In genomic region chr4:11105715-11106114, GRCh38 we compare ENCODE assay signal across 18 cellular contexts.
"Had no signal": no experiment of that assay in that cellular context is flagged by ENCODE, and none has a peak within 500 bp of the region (broad histone marks: within the 10 kb centered on the region; RNA-seq: fewer than 3 reads in every experiment).

No MANE protein-coding gene starts in this region.

- H3K4me3 Mint-ChIP-seq: naive thymus-derived CD8-positive, alpha-beta T cell had no signal

- H3K4me3 ChIP-seq: esophagus squamous epithelium, gastroesophageal sphincter, psoas muscle, right lobe of liver, spleen, tibial artery, upper lobe of left lung, vagina had no signal

- H3K27me3 Mint-ChIP-seq: naive thymus-derived CD8-positive, alpha-beta T cell had no signal

- ATAC-seq: gastroesophageal sphincter; left lobe of liver; naive thymus-derived CD8-positive, alpha-beta T cell; psoas muscle; right lobe of liver had no signal

- H3K36me3 Mint-ChIP-seq: naive thymus-derived CD8-positive, alpha-beta T cell had no signal

- DNase-seq: dermis blood vessel endothelial cell; esophagus squamous epithelium; glutamatergic neuron; islet precursor cell; naive thymus-derived CD8-positive, alpha-beta T cell; psoas muscle; retina; right lobe of liver; spleen; stimulated activated CD4-positive, alpha-beta T cell treated with anti-CD3 and anti-CD28 coated beads, Interleukin-15, amount 100 ng/mL, for 24 hours; stimulated activated CD4-positive, alpha-beta T cell treated with anti-CD3 and anti-CD28 coated beads, Interleukin-1b, Interleukin-23, amount 100 ng/mL, for 48 hours; stimulated activated CD4-positive, alpha-beta T cell treated with anti-CD3 and anti-CD28 coated beads, Interleukin-4, amount 100 ng/mL, for 24 hours; stimulated activated naive CD4-positive, alpha-beta T cell treated with Interleukin-2 at 50 U/mL for 16 hours; tibial artery; upper lobe of left lung had no signal
